2 cellular contexts compared by ENCODE assay signal in genomic region chr1:22711591-22712501, GRCh38.
TF ChIP-seq lines count a peak whose summit lies in the region.

No MANE protein-coding gene starts in this region.

TF ChIP-seq in HCT116, 20 proteins besides CTCF, POLR2A, EP300 and RAD21:
- TF ChIP-seq YY1 (IDR thresholded peaks at IDR 0.05; ENCODE audit: extremely low read depth, insufficient replicate concordance, low read depth, low read length) (no peak), TCF7L2 (IDR thresholded peaks at IDR 0.05; ENCODE audit: borderline replicate concordance, extremely low read depth, insufficient read depth, insufficient read length) (no peak)

TF ChIP-seq in K562, 482 proteins besides CTCF, POLR2A, EP300 and RAD21:
- TF ChIP-seq L3MBTL2 (IDR thresholded peaks at IDR 0.05) (peak; percentile 53), E2F6 (IDR thresholded peaks at IDR 0.05; ENCODE audit: borderline replicate concordance in 1 of 2, extremely low read depth in 1 of 2, insufficient read depth in 1 of 2, insufficient read length in 1 of 2, low read depth in 1 of 2, low read length in 1 of 2, poor library complexity in 1 of 2, severe bottlenecking in 1 of 2) (peak in 1 of 2 experiments; percentile 40), CTBP1 (IDR thresholded peaks at IDR 0.05; ENCODE audit: borderline replicate concordance) (no peak)
